Comparison of ENCODE assay signal across 7 cellular contexts in the genomic region with DNA sequence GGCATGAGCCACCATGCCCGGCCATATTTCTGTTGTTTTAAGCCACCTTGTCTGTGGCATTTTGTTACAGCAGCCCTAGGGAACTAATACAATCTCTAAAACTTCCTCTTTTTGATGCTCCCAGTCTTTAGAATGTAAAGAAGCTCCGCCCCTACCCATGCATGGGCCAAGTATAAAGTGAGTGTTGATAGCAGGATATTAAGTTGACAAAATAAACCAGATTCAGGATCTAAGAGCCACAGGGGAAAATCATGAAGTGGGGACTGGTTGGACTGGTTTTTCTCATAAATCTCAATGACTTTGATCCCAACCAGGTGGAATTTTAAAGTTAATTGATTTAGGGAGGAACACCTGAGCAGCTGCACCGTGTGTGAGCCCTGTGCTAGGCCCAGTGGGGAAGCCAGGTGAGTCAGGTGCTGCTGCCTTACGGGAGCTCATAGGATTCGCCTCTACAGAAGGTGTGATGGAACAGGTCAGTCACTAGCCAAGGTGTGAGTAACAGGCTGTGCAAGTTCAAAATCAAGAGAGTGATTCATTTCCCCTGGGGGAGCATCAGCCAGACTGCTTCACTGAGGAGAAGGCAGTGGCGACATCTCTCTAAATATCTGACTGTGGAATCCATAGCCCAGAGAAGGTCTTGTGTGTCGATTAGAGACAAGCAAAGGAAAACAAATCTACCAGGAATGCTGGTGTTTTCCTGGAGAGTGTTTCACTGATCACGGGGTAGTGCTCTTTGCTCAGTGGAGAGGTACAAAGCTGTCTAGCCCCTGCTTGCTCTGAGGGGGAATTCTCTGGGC. TPM values are rescaled to one million over a fixed set of nuclear protein-coding genes. Genes with fewer than 3 reads are reported as not detected.
DNase-seq lines count a peak whose midpoint lies in the region; ATAC-seq and TF ChIP-seq lines count a peak whose summit lies in the region.

No MANE protein-coding gene starts in this region.

- H2AK5ac ChIP-seq in neuronal stem cell (ENCODE audit: low read depth, low read length) = no peak overlapping the region

- peaks cover 0 to 38% of the 10 kb centered on the region in 2 donors for H3K36me3 ChIP-seq in neuronal stem cell (replicated peaks in 1 of 2; ENCODE audit: control insufficient read depth in 2 of 2, insufficient read depth in 2 of 2, low read length in 2 of 2)
- H3K36me3 ChIP-seq in H7 (replicated peaks; ENCODE audit: control insufficient read depth, insufficient read depth, low read length) = peaks cover 1% of the 10 kb centered on the region
- no peaks in the 10 kb centered on the region for H3K36me3 ChIP-seq in heart left ventricle

- H3K4me1 Mint-ChIP-seq in MCF 10A (ENCODE audit: insufficient read depth, unreplicated experiment) = peaks cover 12% of the 10 kb centered on the region

- no peak overlapping the region for H4K8ac ChIP-seq in neuronal stem cell (ENCODE audit: low read depth, low read length)

- no peak overlapping the region for H4K91ac ChIP-seq in neuronal stem cell (ENCODE audit: low read depth, low read length, poor library complexity)

- H3K4me3 ChIP-seq in neuronal stem cell (ENCODE audit: low read length in 2 of 2) (no peak overlapping the region), H7 (ENCODE audit: insufficient read depth, low read depth, low read length) (no peak overlapping the region), heart left ventricle (no peak overlapping the region)

- ATAC-seq in GM21515 (IDR thresholded peaks at IDR 0.05; ENCODE audit: unreplicated experiment) (no peak), heart left ventricle (no peak)

- no peaks in the 10 kb centered on the region for H3K9me3 Mint-ChIP-seq in MCF 10A (ENCODE audit: unreplicated experiment)

- no CpG with 5 or more reads among the region's 8 CpGs for WGBS in neuronal stem cell (ENCODE audit: extremely low coverage in 2 of 2, insufficient read length in 2 of 2, insufficient replicate concordance in 1 of 2), 2 donors
- WGBS in heart left ventricle, 4 donors = 82 to 86% (median 84%) methylated on average over 8 of the region's 8 CpGs

- H3K27me3 ChIP-seq in neuronal stem cell (ENCODE audit: control insufficient read depth in 3 of 3, insufficient read depth in 3 of 3, low read depth in 1 of 3, low read length in 3 of 3) (no peaks in the 10 kb centered on the region), H7 (ENCODE audit: control insufficient read depth, insufficient read depth, low read length) (no peaks in the 10 kb centered on the region), heart left ventricle (no peaks in the 10 kb centered on the region)

- TF ChIP-seq CTCF in MCF 10A (IDR thresholded peaks at IDR 0.05; ENCODE audit: unreplicated experiment) = no peak
- no peak for TF ChIP-seq CTCF in heart left ventricle (IDR thresholded peaks at IDR 0.05)

- H3K9ac ChIP-seq in neuronal stem cell (ENCODE audit: low read depth, low read length, poor library complexity) = peak overlapping the region; percentile 1

- H3K79me1 ChIP-seq in neuronal stem cell (ENCODE audit: low read depth, low read length) = no peaks in the 10 kb centered on the region

- H3K14ac ChIP-seq in neuronal stem cell (ENCODE audit: low read length) = no peak overlapping the region

- no peak overlapping the region for H3K4me2 ChIP-seq in neuronal stem cell (ENCODE audit: insufficient read depth, low read length, poor library complexity, severe bottlenecking)

- no peak overlapping the region for H3K18ac ChIP-seq in neuronal stem cell (ENCODE audit: low read length)

- no peak for TF ChIP-seq POLR2A in heart left ventricle (IDR thresholded peaks at IDR 0.05)

- H3K36me3 Mint-ChIP-seq in MCF 10A (ENCODE audit: insufficient read depth, unreplicated experiment) = peaks cover 4% of the 10 kb centered on the region

- no peak overlapping the region for H2BK15ac ChIP-seq in neuronal stem cell (ENCODE audit: low read length)

- CTCF ChIA-PET in MCF 10A (lab: Yijun Ruan, JAX) = interaction anchor here (0.6 to 13.7 kb wide), 8 partner anchors 17 to 428 kb away, joined by 3 to 281 read pairs (median 3); no protein-coding TSS in a partner anchor

- no peak overlapping the region for H3K4me3 Mint-ChIP-seq in MCF 10A (ENCODE audit: unreplicated experiment)

- no peak overlapping the region for H2AFZ ChIP-seq in neuronal stem cell (ENCODE audit: low read length)

- no TSS peak for BruUV-seq in MCF 10A (replicated peaks; lab: Mats Ljungman, UMichigan)

- peak; percentile 68 for DNase-seq in ELF-1 (ENCODE audit: low read depth, low spot score)
- peak; percentile 48 to 91 (median 83) for DNase-seq in NCI-H1417 (lab: John Stamatoyannopoulos, UW)
- DNase-seq in MCF 10A (ENCODE audit: unreplicated experiment) = peak; percentile 93
- DNase-seq in neuronal stem cell (ENCODE audit: low spot score) = no peak
- no peak for DNase-seq in H7
- no peak for DNase-seq in heart left ventricle

- H3K27ac Mint-ChIP-seq in MCF 10A (ENCODE audit: low read depth, unreplicated experiment) = no peak overlapping the region

- H3K4me1 ChIP-seq in neuronal stem cell (ENCODE audit: control insufficient read depth in 2 of 2, insufficient read depth in 1 of 2, low read depth in 1 of 2, low read length in 2 of 2) (peaks cover under 1 to 1% of the 10 kb centered on the region in 2 donors), heart left ventricle (peaks cover 0 to 26% (median 12%) of the 10 kb centered on the region in 12 donors)

- no peak overlapping the region for H2BK12ac ChIP-seq in neuronal stem cell (ENCODE audit: low read length)

- POLR2A ChIA-PET in MCF 10A (lab: Yijun Ruan, JAX) = interaction anchor here (0.6 to 1.5 kb wide), 6 partner anchors 48 to 1006 kb away, joined by 3 to 4 read pairs (median 4); a partner anchor contains a TSS

- no peak overlapping the region for H3K23ac ChIP-seq in neuronal stem cell (ENCODE audit: low read depth, low read length, poor library complexity)

- peaks cover 2 to 9% of the 10 kb centered on the region in 2 donors for H3K9me3 ChIP-seq in neuronal stem cell (replicated peaks in 1 of 2; ENCODE audit: control insufficient read depth in 2 of 2, insufficient read depth in 1 of 2, low read depth in 1 of 2, low read length in 2 of 2)
- H3K9me3 ChIP-seq in heart left ventricle = no peaks in the 10 kb centered on the region

- no peak overlapping the region for H2BK5ac ChIP-seq in neuronal stem cell (ENCODE audit: low read length)

- H3K27ac ChIP-seq in neuronal stem cell (replicated peaks; ENCODE audit: low read length) (no peak overlapping the region), heart left ventricle (no peak overlapping the region)

- H3K27me3 Mint-ChIP-seq in MCF 10A (ENCODE audit: insufficient read depth, unreplicated experiment) = no peaks in the 10 kb centered on the region

- no peak overlapping the region for H3K4ac ChIP-seq in neuronal stem cell (ENCODE audit: low read length)

- intact Hi-C loops in MCF 10A (cut with micrococcal nuclease) (no loop called here), heart left ventricle (cut with DNase I) (loop anchor here in 7 of 10 donors (5.0 to 10.0 kb wide), 2 partner anchors 425 to 427 kb away; no protein-coding TSS in a partner anchor)

- no peak overlapping the region for H2BK120ac ChIP-seq in neuronal stem cell (ENCODE audit: low read depth, low read length)

RNA-seq across cellular contexts. Expression of a gene that starts 29.2 kb away (rescaled TPM):
- 4.3 and 8.0 TPM in 2 replicates for total RNA-seq in MCF 10A (2022)
- polyA plus RNA-seq in neuronal stem cell (2013, experiment 1 of 2) = 1.4 TPM
- polyA plus RNA-seq in neuronal stem cell (2013, experiment 2 of 2) = 1.5 TPM
- 43.1 and 74.9 TPM in 2 replicates for total RNA-seq in H7 (2014; rRNA removed; shearing (Covaris generic))
- 1 to 10 TPM in 1 of 9 donors, under 1 TPM in 3, not detected in 5; 0.20 to 1.1 (median 0.37) TPM for total RNA-seq in heart left ventricle
- polyA plus RNA-seq in heart left ventricle = under 1 TPM; 0.15 to 0.30 TPM

Comparison
In these comparisons a context has a peak if more than half of its experiments do, and no peak if none do; other contexts are left out.
1. DNase-seq: peak in ELF-1 (single experiment), NCI-H1417 (3 of 3) and MCF 10A (single experiment); none in neuronal stem cell (single experiment), H7 (single experiment) and heart left ventricle (0 of 5).